Comparison of ENCODE assay signal across 19 cellular contexts in the genomic region with DNA sequence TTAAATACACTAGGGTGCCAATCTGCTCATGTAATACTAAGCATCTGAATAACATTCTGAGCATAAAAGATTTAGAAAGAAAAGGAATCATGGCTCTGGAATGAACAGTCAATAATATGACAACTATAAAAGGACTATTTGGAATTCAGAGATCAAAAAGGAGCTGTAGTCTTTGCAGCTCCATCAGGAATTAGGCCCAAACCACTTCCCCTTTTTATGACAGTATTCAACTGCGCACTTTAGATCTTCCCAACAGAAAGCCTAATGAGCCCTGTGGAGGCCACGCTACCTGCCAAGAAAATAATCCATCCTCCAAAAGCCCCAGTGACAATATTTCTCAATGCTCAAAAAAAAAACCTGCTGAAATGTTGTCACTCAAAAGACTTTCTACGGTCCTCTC.
DNase-seq lines count a peak whose midpoint lies in the region; ATAC-seq, FAIRE-seq and TF ChIP-seq lines count a peak whose summit lies in the region.
"Had no signal": no experiment of that assay in that cellular context is flagged by ENCODE, and none has a peak within 500 bp of the region (broad histone marks: within the 10 kb centered on the region; RNA-seq: fewer than 3 reads in every experiment).

No MANE protein-coding gene starts in this region.

- H3K4me3 ChIP-seq in PC-9 (no peak overlapping the region), K562 (no peak overlapping the region), trophoblast cell (ENCODE audit: low read depth, low read length) (no peak overlapping the region)
- H3K4me3 ChIP-seq: HAP-1 had no signal

- H3K27ac Mint-ChIP-seq in activated naive CD4-positive, alpha-beta T cell treated with anti-CD3 and anti-CD28 coated beads, Interleukin-2, amount 50 U/mL, for 72 hours: no peak overlapping the region
- H3K27ac Mint-ChIP-seq in WTC11: no peak overlapping the region
- H3K27ac Mint-ChIP-seq: B cell; CD4-positive, alpha-beta T cell had no signal

- CTCF ChIA-PET in PC-9 (lab: Charles Lee) (no interaction called here), K562 (lab: Yijun Ruan, JAX; ENCODE audit: low intra/inter-chr PET ratio) (no interaction called here), WTC11 (lab: Charles Lee) (no interaction called here)

- no peak for TF ChIP-seq POLR2A in K562 (conservative IDR thresholded peaks at IDR 0.05)

- no peak overlapping the region for H2BK5ac ChIP-seq in trophoblast cell (ENCODE audit: low read depth, low read length, poor library complexity)

- no peaks in the 10 kb centered on the region; the same call in 1 of the 2 replicates for H3K27me3 Mint-ChIP-seq in WTC11 (ENCODE audit: low read depth)
- H3K27me3 Mint-ChIP-seq: B cell; CD4-positive, alpha-beta T cell had no signal

- H3K4me3 Mint-ChIP-seq in WTC11: no peak overlapping the region
- H3K4me3 Mint-ChIP-seq: B cell; CD4-positive, alpha-beta T cell had no signal

- H3K79me1 ChIP-seq in trophoblast cell (ENCODE audit: low read length): no peaks in the 10 kb centered on the region

- H3K23ac ChIP-seq in trophoblast cell (ENCODE audit: low read length): no peak overlapping the region

- H3F3A ChIP-seq in PC-9 (ENCODE audit: insufficient read depth, low read depth): no peaks in the 10 kb centered on the region

- no peak overlapping the region for H2BK12ac ChIP-seq in trophoblast cell (ENCODE audit: low read length)

- BruUV-seq in PC-9 (replicated peaks; lab: Mats Ljungman, UMichigan) (no TSS peak), K562 (replicated peaks; lab: Mats Ljungman, UMichigan) (no TSS peak)

- POLR2A ChIA-PET in PC-9 (lab: Charles Lee; ENCODE audit: unreplicated experiment) (no interaction called here), K562 (lab: Yijun Ruan, JAX) (no interaction called here), WTC11 (lab: Charles Lee) (no interaction called here)

- DNase-seq in KBM-7 (peak; percentile 41), MV-4-11 (lab: John Stamatoyannopoulos, UW) (peak; percentile 13), PC-9 (no peak), K562 (ENCODE audit: extremely low read depth in 1 of 4, low spot score in 3 of 4) (no peak), trophoblast cell (no peak), WTC11 (ENCODE audit: low spot score) (no peak)
- DNase-seq in activated naive CD4-positive, alpha-beta T cell treated with anti-CD3 and anti-CD28 coated beads, Interleukin-2, amount 50 U/mL, for 72 hours (ENCODE audit: low spot score in 2 of 2): no peak
- DNase-seq: C1 segment of cervical spinal cord; CD4-positive, alpha-beta T cell; DMS153; DMS79 treated with DMSO at 0.1 percent for 48 hours; EL; IMR-90 had no signal

- H3K18ac ChIP-seq in trophoblast cell (ENCODE audit: low read length): no peak overlapping the region

- H3K9me1 ChIP-seq in K562 (ENCODE audit: control insufficient read depth, insufficient read depth, low read length): no peaks in the 10 kb centered on the region

- H3K9me3 ChIP-seq in PC-9 (ENCODE audit: insufficient read depth, low read depth) (no peaks in the 10 kb centered on the region), K562 (replicated peaks; ENCODE audit: control insufficient read depth, insufficient read depth, low read depth, low read length) (no peaks in the 10 kb centered on the region; the same call in 1 of the 2 replicates), trophoblast cell (ENCODE audit: insufficient read depth, low read depth, low read length) (no peaks in the 10 kb centered on the region)
- H3K9me3 ChIP-seq: HAP-1 had no signal

- 0 out of 2 replicates have a peak overlapping the region, but pooled peaks have one; percentile 0 for H2AFZ ChIP-seq in PC-9
- no peak overlapping the region for H2AFZ ChIP-seq in K562 (ENCODE audit: low read depth, low read length)
- H2AFZ ChIP-seq in trophoblast cell (ENCODE audit: insufficient read depth, low read length, poor library complexity): no peak overlapping the region

- no peak overlapping the region for H4K8ac ChIP-seq in trophoblast cell (ENCODE audit: low read depth, low read length)

- no peak for TF ChIP-seq EP300 in K562 (IDR thresholded peaks at IDR 0.05; ENCODE audit: low read length)

- ATAC-seq in K562 (no peak), WTC11 (no peak), HG03135 (IDR thresholded peaks at IDR 0.05; ENCODE audit: unreplicated experiment) (no peak)
- no peak for ATAC-seq in activated naive CD4-positive, alpha-beta T cell treated with anti-CD3 and anti-CD28 coated beads, Interleukin-2, amount 50 U/mL, for 72 hours

- H3K36me3 Mint-ChIP-seq in activated naive CD4-positive, alpha-beta T cell treated with anti-CD3 and anti-CD28 coated beads, Interleukin-2, amount 50 U/mL, for 72 hours: peaks cover 7% of the 10 kb centered on the region in 2 donors
- peaks cover 14% of the 10 kb centered on the region for H3K36me3 Mint-ChIP-seq in WTC11

- H3K27me3 ChIP-seq in PC-9 (ENCODE audit: insufficient read depth, low read depth): no peaks in the 10 kb centered on the region
- H3K27me3 ChIP-seq in K562 (ENCODE audit: control insufficient read depth in 2 of 2, insufficient read depth in 2 of 2, low read length in 2 of 2): no peaks in the 10 kb centered on the region
- H3K27me3 ChIP-seq in trophoblast cell (ENCODE audit: insufficient read depth, low read length): no peaks in the 10 kb centered on the region

- TF ChIP-seq CTCF in PC-9 (conservative IDR thresholded peaks at IDR 0.05): no peak
- TF ChIP-seq CTCF in K562 (IDR thresholded peaks at IDR 0.05 in 2 of 3, conservative IDR thresholded peaks at IDR 0.05 in 1 of 3; ENCODE audit: insufficient read depth in 2 of 3, low read depth in 1 of 3, low read length in 3 of 3): no peak
- TF ChIP-seq CTCF in WTC11 (IDR thresholded peaks at IDR 0.05): no peak

- H3K9me2 ChIP-seq in PC-9 (ENCODE audit: insufficient read depth): no peaks in the 10 kb centered on the region; the same call in 1 of the 2 replicates

- H4K20me1 ChIP-seq in PC-9 (ENCODE audit: insufficient read depth) (no peaks in the 10 kb centered on the region), K562 (replicated peaks; ENCODE audit: control insufficient read depth, insufficient read depth, low read length) (no peaks in the 10 kb centered on the region)

- WGBS in K562 (ENCODE audit: insufficient coverage, low coverage, missing lambda C conversion rate): 2% methylated on average over 3 of the region's 3 CpGs
- no CpG with 5 or more reads among the region's 3 CpGs for WGBS in trophoblast cell (ENCODE audit: extremely low coverage, insufficient coverage, insufficient read length)

- intact Hi-C loops in PC-9 (cut with micrococcal nuclease; ENCODE audit: unreplicated experiment): no loop called here
- intact Hi-C loops in K562 (cut with micrococcal nuclease): no loop called here

- peaks cover 3 to 6% of the 10 kb centered on the region in 2 donors for H3K9me3 Mint-ChIP-seq in activated naive CD4-positive, alpha-beta T cell treated with anti-CD3 and anti-CD28 coated beads, Interleukin-2, amount 50 U/mL, for 72 hours
- H3K9me3 Mint-ChIP-seq in WTC11: peaks cover 35% of the 10 kb centered on the region

- in situ Hi-C loops in KBM-7 (cut with MboI; ENCODE audit: low pct_unique_long_range_greater_than_20kb, low sequenced_read_pairs) (no loop called here), K562 (cut with MboI) (no loop called here)

- H3K36me3 ChIP-seq in PC-9 (ENCODE audit: low read depth) (no peaks in the 10 kb centered on the region), K562 (ENCODE audit: control insufficient read depth, insufficient read depth, low read length) (no peaks in the 10 kb centered on the region), trophoblast cell (ENCODE audit: control insufficient read depth in 1 of 2, insufficient read depth in 2 of 2, low read length in 2 of 2) (no peaks in the 10 kb centered on the region)
- H3K36me3 ChIP-seq: HAP-1 had no signal

- no peak for TF ChIP-seq RAD21 in K562 (CRISPR knock-in tag; conservative IDR thresholded peaks at IDR 0.05 in 1 of 2, IDR thresholded peaks at IDR 0.05 in 1 of 2)

- no peaks in the 10 kb centered on the region for H3K4me1 ChIP-seq in PC-9 (replicated peaks; ENCODE audit: insufficient read depth)
- no peaks in the 10 kb centered on the region for H3K4me1 ChIP-seq in K562 (replicated peaks in 1 of 2; ENCODE audit: control insufficient read depth in 2 of 2, insufficient read depth in 2 of 2, low read length in 2 of 2)
- no peaks in the 10 kb centered on the region for H3K4me1 ChIP-seq in trophoblast cell (ENCODE audit: control insufficient read depth in 1 of 2, insufficient read depth in 2 of 2, low read length in 2 of 2)
- H3K4me1 ChIP-seq: HAP-1 had no signal

- H3K27ac ChIP-seq in PC-9: no peak overlapping the region
- no peak overlapping the region for H3K27ac ChIP-seq in K562 (ENCODE audit: extremely low read depth, low read depth, low read length)
- no peak overlapping the region for H3K27ac ChIP-seq in trophoblast cell (ENCODE audit: low read depth, low read length)

- no peak overlapping the region for H4K91ac ChIP-seq in trophoblast cell (ENCODE audit: low read depth, low read length)

- H3K79me2 ChIP-seq in PC-9 (ENCODE audit: low read depth): no peaks in the 10 kb centered on the region
- H3K79me2 ChIP-seq in K562 (ENCODE audit: control insufficient read depth, insufficient read depth, low read length): no peaks in the 10 kb centered on the region
- H3K79me2 ChIP-seq in trophoblast cell (ENCODE audit: control insufficient read depth, insufficient read depth, low read length, poor library complexity): no peaks in the 10 kb centered on the region

- H3K4me2 ChIP-seq in PC-9 (no peak overlapping the region), K562 (ENCODE audit: insufficient read depth, low read length) (no peak overlapping the region), trophoblast cell (ENCODE audit: low read length) (no peak overlapping the region)

- H3K9ac ChIP-seq in K562 (ENCODE audit: insufficient read depth in 1 of 2, low read depth in 2 of 2, low read length in 2 of 2) (no peak overlapping the region), trophoblast cell (ENCODE audit: low read length) (no peak overlapping the region)

- H2AK5ac ChIP-seq in trophoblast cell (ENCODE audit: low read length): no peak overlapping the region

- H3K14ac ChIP-seq in trophoblast cell (ENCODE audit: low read length): no peak overlapping the region

- no peak overlapping the region for H2BK120ac ChIP-seq in trophoblast cell (ENCODE audit: insufficient read depth, low read length, poor library complexity)

- H3K4ac ChIP-seq in trophoblast cell (ENCODE audit: low read depth, low read length): no peak overlapping the region

- H3K4me1 Mint-ChIP-seq in WTC11: peaks cover 16% of the 10 kb centered on the region
- H3K4me1 Mint-ChIP-seq: B cell had no signal

- FAIRE-seq in K562 (lab: Jason Lieb, UNC): no peak
- FAIRE-seq: A204.1, G401.6, H1 had no signal

- no peak overlapping the region for H4K12ac ChIP-seq in trophoblast cell (ENCODE audit: low read depth, low read length)

TF ChIP-seq in K562, 482 proteins besides CTCF, POLR2A, EP300 and RAD21:
- TF ChIP-seq SPI1 (IDR thresholded peaks at IDR 0.05; ENCODE audit: borderline replicate concordance, low read depth, low read length) (peak; percentile 43; the same call in 1 of the 2 replicates), FOXJ3 (CRISPR knock-in tag; IDR thresholded peaks at IDR 0.05) (no peak)

Comparison
In these comparisons a context has a peak if more than half of its experiments do, and no peak if none do; other contexts are left out.
1. DNase-seq: peak in KBM-7 (single experiment) and MV-4-11 (single experiment); none in PC-9 (0 of 2), K562 (0 of 4), activated naive CD4-positive, alpha-beta T cell treated with anti-CD3 and anti-CD28 coated beads, Interleukin-2, amount 50 U/mL, for 72 hours (0 of 2), trophoblast cell (0 of 2) and WTC11 (single experiment).